Comparison of ENCODE assay signal across 8 cellular contexts in genomic region chr4:95095352-95095974, GRCh38.
DNase-seq lines count a peak whose midpoint lies in the region; ATAC-seq and TF ChIP-seq lines count a peak whose summit lies in the region.

No MANE protein-coding gene starts in this region.

- TF ChIP-seq CTCF in PC-9 (conservative IDR thresholded peaks at IDR 0.05): peak; percentile 70
- peak; percentile 61 for TF ChIP-seq CTCF in thoracic aorta (IDR thresholded peaks at IDR 0.05)

- H3K79me2 ChIP-seq in PC-9 (ENCODE audit: low read depth): no peaks in the 10 kb centered on the region

- intact Hi-C loops in PC-9 (cut with micrococcal nuclease; ENCODE audit: unreplicated experiment): loop anchor here (1.0 to 10.0 kb wide), 4 partner anchors 338 to 791 kb away; partner anchors contain the start of gene BMPR1B

- no peak overlapping the region for H3K4me2 ChIP-seq in PC-9

- H3K36me3 ChIP-seq in PC-9 (ENCODE audit: low read depth): no peaks in the 10 kb centered on the region
- H3K36me3 ChIP-seq in thoracic aorta: no peaks in the 10 kb centered on the region

- ATAC-seq in thoracic aorta (ENCODE audit: insufficient number of reproducible peaks, low FRiP score, low read depth) (peak; percentile 65), GM21825 (IDR thresholded peaks at IDR 0.05; ENCODE audit: unreplicated experiment) (no peak)

- peak; percentile 6 for DNase-seq in SKM-1 treated with dmso at 0.1 percent for 144 hours (lab: John Stamatoyannopoulos, UW; ENCODE audit: unreplicated experiment)
- no peak for DNase-seq in SKM-1 (lab: John Stamatoyannopoulos, UW; ENCODE audit: unreplicated experiment)
- DNase-seq in PC-9: peak in 1 of 2 experiments; percentile 9
- peak; percentile 80 for DNase-seq in fibroblast of peridontal ligament (ENCODE audit: extremely low read depth)
- no peak for DNase-seq in thoracic aorta (ENCODE audit: low spot score)
- no peak for DNase-seq in hepatic stellate cell (ENCODE audit: low spot score)
- no peak for DNase-seq in stimulated activated CD8-positive, alpha-beta memory T cell treated with anti-CD3 and anti-CD28 coated beads, Interleukin-4, amount 100 ng/mL, for 48 hours

- no peak overlapping the region for H3K27ac ChIP-seq in PC-9
- no peak overlapping the region for H3K27ac ChIP-seq in thoracic aorta

- H4K20me1 ChIP-seq in PC-9 (ENCODE audit: insufficient read depth): no peaks in the 10 kb centered on the region

- H2AFZ ChIP-seq in PC-9: no peak overlapping the region

- no TSS peak for BruUV-seq in PC-9 (replicated peaks; lab: Mats Ljungman, UMichigan)

- H3K4me1 ChIP-seq in PC-9 (replicated peaks; ENCODE audit: insufficient read depth): no peaks in the 10 kb centered on the region
- H3K4me1 ChIP-seq in thoracic aorta (ENCODE audit: control insufficient read depth in 1 of 2, low read depth in 2 of 2): peaks cover 7 to 23% of the 10 kb centered on the region in 2 donors

- H3K4me3 ChIP-seq in PC-9 (no peak overlapping the region), thoracic aorta (peak overlapping the region; percentile 13)

- no peaks in the 10 kb centered on the region for H3K9me3 ChIP-seq in PC-9 (ENCODE audit: insufficient read depth, low read depth)
- no peaks in the 10 kb centered on the region for H3K9me3 ChIP-seq in thoracic aorta

- H3K27me3 ChIP-seq in PC-9 (ENCODE audit: insufficient read depth, low read depth) (no peaks in the 10 kb centered on the region), thoracic aorta (replicated peaks; ENCODE audit: insufficient read depth) (no peaks in the 10 kb centered on the region)

- POLR2A ChIA-PET in PC-9 (lab: Charles Lee; ENCODE audit: unreplicated experiment): no interaction called here

- no peaks in the 10 kb centered on the region for H3F3A ChIP-seq in PC-9 (ENCODE audit: insufficient read depth, low read depth)

- CTCF ChIA-PET in PC-9 (lab: Charles Lee): no interaction called here

- no peaks in the 10 kb centered on the region for H3K9me2 ChIP-seq in PC-9 (ENCODE audit: insufficient read depth)

Comparison
In these comparisons a context has a peak if more than half of its experiments do, and no peak if none do; other contexts are left out.
1. DNase-seq: peak in SKM-1 treated with dmso at 0.1 percent for 144 hours (single experiment) and fibroblast of peridontal ligament (single experiment); none in SKM-1 (single experiment), thoracic aorta (single experiment), hepatic stellate cell (single experiment) and stimulated activated CD8-positive, alpha-beta memory T cell treated with anti-CD3 and anti-CD28 coated beads, Interleukin-4, amount 100 ng/mL, for 48 hours (single experiment).